Comparison of ENCODE assay signal across 19 cellular contexts in the genomic region with DNA sequence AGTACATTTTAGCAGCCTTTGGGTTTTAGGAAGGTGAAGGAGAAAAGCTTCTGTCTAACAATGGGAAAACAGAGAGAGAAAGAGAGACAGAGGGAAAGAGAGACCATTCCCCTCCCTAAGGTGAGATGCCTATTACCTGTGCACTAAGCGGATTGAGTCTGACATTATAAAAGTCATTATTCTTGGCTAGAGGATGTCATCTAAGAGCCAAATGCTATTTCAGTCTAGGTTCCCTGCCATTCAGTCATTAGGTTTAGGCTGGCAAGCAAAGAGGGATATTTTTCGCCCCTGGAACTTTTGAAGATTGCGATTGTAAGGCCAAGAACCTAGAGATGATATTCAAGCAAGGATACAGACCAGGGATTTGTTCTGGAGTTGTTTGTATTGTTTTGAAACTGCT. TPM values are rescaled to one million over a fixed set of nuclear protein-coding genes. Genes with fewer than 3 reads are reported as not detected.
DNase-seq lines count a peak whose midpoint lies in the region; ATAC-seq, FAIRE-seq and TF ChIP-seq lines count a peak whose summit lies in the region.
"Had no signal": no experiment of that assay in that cellular context is flagged by ENCODE, and none has a peak within 500 bp of the region (broad histone marks: within the 10 kb centered on the region; RNA-seq: fewer than 3 reads in every experiment).

No MANE protein-coding gene starts in this region.

- no peak overlapping the region for H3K4me3 Mint-ChIP-seq in MCF 10A (ENCODE audit: unreplicated experiment)
- H3K4me3 Mint-ChIP-seq in astrocyte (ENCODE audit: unreplicated experiment) = no peak overlapping the region
- H3K4me3 Mint-ChIP-seq: IgD-negative memory B cell had no signal

- H3K27me3 Mint-ChIP-seq in MCF 10A (ENCODE audit: insufficient read depth, unreplicated experiment) (no peaks in the 10 kb centered on the region), astrocyte (ENCODE audit: low read depth, unreplicated experiment) (no peaks in the 10 kb centered on the region)

- peaks cover 86% of the 10 kb centered on the region for H4K20me1 ChIP-seq in astrocyte (ENCODE audit: insufficient read depth, low read length)

- H3K9me3 Mint-ChIP-seq in MCF 10A (ENCODE audit: unreplicated experiment) = no peaks in the 10 kb centered on the region
- peaks cover 1% of the 10 kb centered on the region for H3K9me3 Mint-ChIP-seq in astrocyte (ENCODE audit: unreplicated experiment)

- H3K9ac ChIP-seq in astrocyte (ENCODE audit: low read length) = no peak overlapping the region
- H3K9ac ChIP-seq: KMS-11 had no signal

- no peak for TF ChIP-seq EP300 in esophagus muscularis mucosa (IDR thresholded peaks at IDR 0.05)

- H3K79me2 ChIP-seq in astrocyte (ENCODE audit: insufficient read depth, low read length) = peaks cover 98% of the 10 kb centered on the region

- no peak for TF ChIP-seq CTCF in MCF 10A (IDR thresholded peaks at IDR 0.05; ENCODE audit: unreplicated experiment)
- TF ChIP-seq CTCF in breast epithelium (IDR thresholded peaks at IDR 0.05) = no peak
- no peak for TF ChIP-seq CTCF in astrocyte (IDR thresholded peaks at IDR 0.05; ENCODE audit: insufficient read depth, low read depth, low read length)
- no peak for TF ChIP-seq CTCF in right atrium auricular region (IDR thresholded peaks at IDR 0.05)
- no peak for TF ChIP-seq CTCF in testis (IDR thresholded peaks at IDR 0.05)
- TF ChIP-seq CTCF in esophagus muscularis mucosa (IDR thresholded peaks at IDR 0.05) = no peak

- peak overlapping the region; percentile 47 for H3K27ac Mint-ChIP-seq in MCF 10A (ENCODE audit: low read depth, unreplicated experiment)
- H3K27ac Mint-ChIP-seq in astrocyte (ENCODE audit: unreplicated experiment) = peak overlapping the region; percentile 13

- DNase-seq in MCF 10A (ENCODE audit: unreplicated experiment) (no peak), breast epithelium (ENCODE audit: low spot score in 2 of 2) (no peak), astrocyte (ENCODE audit: low read depth) (no peak), right atrium auricular region (ENCODE audit: low spot score) (no peak), testis (no peak), NOMO-1 treated with DMSO at 0.1 percent for 48 hours (lab: John Stamatoyannopoulos, UW; ENCODE audit: unreplicated experiment) (no peak), esophagus muscularis mucosa (ENCODE audit: extremely low spot score) (no peak)
- DNase-seq: H7; NCI-H1048; NCI-H2029 treated with DMSO at 0.1 percent for 48 hours; NCI-H446 treated with DMSO at 0.1 percent for 48 hours; NK-92 treated with Interleukin-12 subunit alpha and Interleukin-12 subunit beta, amount 100 ng/mL, for 24 hours; PC-9; SHP77 treated with DMSO at 0.1 percent for 48 hours had no signal

- FAIRE-seq in astrocyte (lab: Jason Lieb, UNC) = no peak

- ATAC-seq in GM18517 (IDR thresholded peaks at IDR 0.05; ENCODE audit: unreplicated experiment) = no peak

- H3K4me3 ChIP-seq in breast epithelium (no peak overlapping the region), astrocyte (ENCODE audit: insufficient read depth, low read depth, low read length) (no peak overlapping the region), right atrium auricular region (no peak overlapping the region), testis (no peak overlapping the region), esophagus muscularis mucosa (no peak overlapping the region)
- H3K4me3 ChIP-seq: PC-9 had no signal

- TF ChIP-seq POLR2A in breast epithelium (IDR thresholded peaks at IDR 0.05) (no peak), testis (IDR thresholded peaks at IDR 0.05) (no peak), esophagus muscularis mucosa (IDR thresholded peaks at IDR 0.05; ENCODE audit: low read depth) (no peak)

- no peaks in the 10 kb centered on the region for H3K9me3 ChIP-seq in breast epithelium
- no peaks in the 10 kb centered on the region for H3K9me3 ChIP-seq in astrocyte (ENCODE audit: insufficient read depth, low read depth, low read length)
- no peaks in the 10 kb centered on the region for H3K9me3 ChIP-seq in right atrium auricular region
- no peaks in the 10 kb centered on the region for H3K9me3 ChIP-seq in testis
- H3K9me3 ChIP-seq in esophagus muscularis mucosa = no peaks in the 10 kb centered on the region

- H3K4me1 ChIP-seq in breast epithelium (no peaks in the 10 kb centered on the region), astrocyte (ENCODE audit: insufficient read depth, low read length) (peaks cover 40% of the 10 kb centered on the region), right atrium auricular region (peaks cover 0 to 23% of the 10 kb centered on the region in 2 donors), testis (no peaks in the 10 kb centered on the region), esophagus muscularis mucosa (peaks cover 12 to 24% (median 17%) of the 10 kb centered on the region in 4 donors)

- H3K4me2 ChIP-seq in astrocyte (ENCODE audit: low read length) = no peak overlapping the region
- H3K4me2 ChIP-seq: KMS-11, PC-9 had no signal

- 97 to 98% methylated on average over 3 of the region's 3 CpGs for WGBS in testis, 2 donors
- 93% methylated on average over 3 of the region's 3 CpGs for WGBS in esophagus muscularis mucosa

- no TSS peak for BruUV-seq in MCF 10A (replicated peaks; lab: Mats Ljungman, UMichigan)

- H3K36me3 ChIP-seq in breast epithelium (no peaks in the 10 kb centered on the region), astrocyte (ENCODE audit: insufficient read depth, low read length) (peaks cover 66% of the 10 kb centered on the region), right atrium auricular region (no peaks in the 10 kb centered on the region), testis (ENCODE audit: low read depth, missing control alignments) (no peaks in the 10 kb centered on the region), esophagus muscularis mucosa (no peaks in the 10 kb centered on the region)

- no peak overlapping the region for H2AFZ ChIP-seq in astrocyte (ENCODE audit: low read depth, low read length)
- H2AFZ ChIP-seq: PC-9 had no signal

- peaks cover 53% of the 10 kb centered on the region for H3K36me3 Mint-ChIP-seq in MCF 10A (ENCODE audit: insufficient read depth, unreplicated experiment)
- peaks cover 3% of the 10 kb centered on the region for H3K36me3 Mint-ChIP-seq in astrocyte (ENCODE audit: low read depth, unreplicated experiment)

- intact Hi-C loops in MCF 10A (cut with micrococcal nuclease) (no loop called here), breast epithelium (cut with DNase I; ENCODE audit: low total_unique reads) (no loop called here), testis (cut with DNase I; ENCODE audit: low total_unique reads) (loop anchor here (10.0 kb wide), 1 partner anchor 96 kb away; no protein-coding TSS in a partner anchor), esophagus muscularis mucosa (cut with DNase I) (loop anchor here (10.0 kb wide), 1 partner anchor 196 kb away; no protein-coding TSS in a partner anchor)

- POLR2A ChIA-PET in MCF 10A (lab: Yijun Ruan, JAX) = interaction anchor here (0.7 to 1.8 kb wide), 4 partner anchors 15 to 95 kb away, joined by 3 to 11 read pairs (median 6); no protein-coding TSS in a partner anchor

- H3K27ac ChIP-seq in breast epithelium = no peak overlapping the region
- peak overlapping the region; percentile 7 for H3K27ac ChIP-seq in astrocyte (ENCODE audit: low read depth, low read length)
- peak overlapping the region; percentile 21 to 75 for H3K27ac ChIP-seq in right atrium auricular region
- peak overlapping the region; percentile 8 to 71 for H3K27ac ChIP-seq in testis
- H3K27ac ChIP-seq in esophagus muscularis mucosa (replicated peaks in 1 of 4) = no peak overlapping the region
- H3K27ac ChIP-seq: 22Rv1, KMS-11, PC-9 had no signal

- peaks cover 40% of the 10 kb centered on the region for H3K4me1 Mint-ChIP-seq in MCF 10A (ENCODE audit: insufficient read depth, unreplicated experiment)
- peaks cover 19% of the 10 kb centered on the region for H3K4me1 Mint-ChIP-seq in astrocyte (ENCODE audit: low read depth, unreplicated experiment)
- H3K4me1 Mint-ChIP-seq: IgD-negative memory B cell had no signal

- CTCF ChIA-PET in MCF 10A (lab: Yijun Ruan, JAX) = interaction anchor here (0.6 to 2.1 kb wide), 11 partner anchors 10 to 454 kb away, joined by 3 to 14 read pairs (median 4); no protein-coding TSS in a partner anchor

- no peaks in the 10 kb centered on the region for H3K27me3 ChIP-seq in breast epithelium
- no peaks in the 10 kb centered on the region for H3K27me3 ChIP-seq in astrocyte (ENCODE audit: insufficient read depth, low read length)
- no peaks in the 10 kb centered on the region for H3K27me3 ChIP-seq in right atrium auricular region
- no peaks in the 10 kb centered on the region for H3K27me3 ChIP-seq in testis
- H3K27me3 ChIP-seq in esophagus muscularis mucosa = no peaks in the 10 kb centered on the region

RNA-seq across cellular contexts. Expression of gene BLID, which starts 7.2 kb away (rescaled TPM):
- total RNA-seq in MCF 10A (2022) (4.1 and 4.5 TPM in 2 replicates), breast epithelium (1 to 10 TPM; 2.0 to 2.8 (median 2.4) TPM), astrocyte (1.1 and 1.2 TPM in 2 replicates), right atrium auricular region (1 to 10 TPM; 1.1 to 1.2 TPM), testis (1 to 10 TPM; 2.8 to 4.6 TPM), esophagus muscularis mucosa (1 to 10 TPM in 2 of 4 donors, under 1 TPM in 1, not detected in 1; 0.99 to 3.3 (median 1.3) TPM)
- not detected for polyA plus RNA-seq in testis (ENCODE audit: insufficient read depth, low read depth, low replicate concordance)
- total RNA-seq: Calu3, H7 had no signal
- polyA plus RNA-seq: IgD-negative memory B cell had no signal

Comparison
In these comparisons a context has a peak if more than half of its experiments do, and no peak if none do; other contexts are left out.
1. H3K27ac ChIP-seq: peak in astrocyte (single experiment), right atrium auricular region (2 of 2) and testis (2 of 2); none in breast epithelium (0 of 2) and esophagus muscularis mucosa (0 of 4).
2. intact Hi-C loops: an anchor here in testis (10.0 kb wide) and esophagus muscularis mucosa (10.0 kb wide); none called in MCF 10A and breast epithelium.